ENCODE assay signal across 11 cellular contexts in the genomic region with DNA sequence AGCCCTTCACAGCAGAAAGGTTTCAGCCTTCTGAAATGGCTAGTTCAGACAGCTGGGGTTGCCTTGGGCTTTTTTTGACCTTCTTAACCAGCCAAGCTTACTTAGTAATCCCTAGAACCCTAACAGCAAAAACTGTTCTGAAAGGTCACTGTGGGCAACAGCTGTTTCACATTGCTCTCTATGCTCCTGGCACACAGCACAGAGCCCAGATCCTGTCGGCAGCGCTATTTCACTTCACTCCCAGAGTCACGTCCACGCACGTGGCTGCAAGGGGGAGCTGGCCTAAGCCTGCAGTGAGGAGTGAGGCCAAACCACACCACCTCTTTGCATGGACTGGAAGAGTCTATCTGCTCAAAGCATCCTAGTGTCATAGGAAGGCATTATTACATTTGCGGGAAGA. TPM values are rescaled to one million over a fixed set of nuclear protein-coding genes. Genes with fewer than 3 reads are reported as not detected.
DNase-seq lines count a peak whose midpoint lies in the region; ATAC-seq, FAIRE-seq and TF ChIP-seq lines count a peak whose summit lies in the region.
"Had no signal": no experiment of that assay in that cellular context is flagged by ENCODE, and none has a peak within 500 bp of the region (broad histone marks: within the 10 kb centered on the region; RNA-seq: fewer than 3 reads in every experiment).

No MANE protein-coding gene starts in this region.

- DNase-seq in heart left ventricle (peak in 2 of 5 donors; percentile 45 to 67), T-helper 2 cell (no peak), HTR-8/SVneo (ENCODE audit: insufficient read length, low spot score) (no peak), immature natural killer cell (no peak)
- no peak for DNase-seq in activated naive CD4-positive, alpha-beta T cell treated with Interleukin-2 at 50 U/mL for 16 hours
- DNase-seq: NCI-H446 had no signal

- ATAC-seq in GM18511 (IDR thresholded peaks at IDR 0.05; ENCODE audit: unreplicated experiment) = peak; percentile 67
- peak; percentile 73 for ATAC-seq in GM21717 (IDR thresholded peaks at IDR 0.05; ENCODE audit: unreplicated experiment)
- ATAC-seq in HG03432 (IDR thresholded peaks at IDR 0.05; ENCODE audit: unreplicated experiment) = peak; percentile 75
- peak; percentile 69 to 91 (median 79) for ATAC-seq in heart left ventricle
- ATAC-seq: WTC11 had no signal

- WGBS in heart left ventricle, 4 donors = 39 to 61% (median 49%) methylated on average over 6 of the region's 6 CpGs

- intact Hi-C loops in heart left ventricle (cut with DNase I) = no loop called here

- no peaks in the 10 kb centered on the region for H3K9me3 ChIP-seq in heart left ventricle

- H3K36me3 ChIP-seq in heart left ventricle = no peaks in the 10 kb centered on the region
- H3K36me3 ChIP-seq: neural progenitor cell had no signal

- H3K4me1 ChIP-seq in heart left ventricle = peaks cover 0 to 24% (median 6%) of the 10 kb centered on the region in 12 donors
- H3K4me1 ChIP-seq: neural progenitor cell had no signal

- no peak for FAIRE-seq in HTR-8/SVneo (lab: Jason Lieb, UNC)

- no peaks in the 10 kb centered on the region for H3K9me3 Mint-ChIP-seq in immature natural killer cell

- H3K4me3 ChIP-seq in heart left ventricle = no peak overlapping the region
- H3K4me3 ChIP-seq: neural progenitor cell had no signal

- no peak overlapping the region for H3K27ac ChIP-seq in heart left ventricle
- H3K27ac ChIP-seq: neural progenitor cell had no signal

- H3K27ac Mint-ChIP-seq in immature natural killer cell = no peak overlapping the region
- H3K27ac Mint-ChIP-seq: neural progenitor cell, WTC11 had no signal

- H3K27me3 Mint-ChIP-seq in immature natural killer cell (ENCODE audit: low read depth in 3 of 3) = no peaks in the 10 kb centered on the region

- no peak for TF ChIP-seq POLR2A in heart left ventricle (IDR thresholded peaks at IDR 0.05)

- peaks cover 28 to 47% of the 10 kb centered on the region in 2 donors for H3K4me1 Mint-ChIP-seq in immature natural killer cell

- no peak overlapping the region for H3K4me3 Mint-ChIP-seq in immature natural killer cell
- H3K4me3 Mint-ChIP-seq: neural progenitor cell, WTC11 had no signal

- no peaks in the 10 kb centered on the region for H3K27me3 ChIP-seq in heart left ventricle
- H3K27me3 ChIP-seq: neural progenitor cell had no signal

- TF ChIP-seq CTCF in heart left ventricle (IDR thresholded peaks at IDR 0.05) = no peak

- peaks cover 0 to 12% (median 0%) of the 10 kb centered on the region in 3 donors for H3K36me3 Mint-ChIP-seq in immature natural killer cell

RNA-seq across cellular contexts. Expression of gene STS, which starts 32.0 kb away (rescaled TPM):
- total RNA-seq in heart left ventricle = 1 to 10 TPM; 4.9 to 8.6 (median 6.4) TPM
- polyA plus RNA-seq in heart left ventricle (1 to 10 TPM; 1.2 to 4.2 TPM), immature natural killer cell (1 to 10 TPM; 1.6 to 3.7 (median 3.5) TPM)

RNA-seq across cellular contexts. Expression of gene PUDP, which starts 32.4 kb away (rescaled TPM):
- 10 to 100 TPM; 17.4 to 36.4 (median 26.3) TPM for total RNA-seq in heart left ventricle
- 10 to 100 TPM; 11.2 to 22.8 TPM for polyA plus RNA-seq in heart left ventricle
- 10 to 100 TPM in 2 of 3 donors, 1 to 10 TPM in 1; 5.4 to 17.4 (median 13.0) TPM for polyA plus RNA-seq in immature natural killer cell
